In the genomic region with DNA sequence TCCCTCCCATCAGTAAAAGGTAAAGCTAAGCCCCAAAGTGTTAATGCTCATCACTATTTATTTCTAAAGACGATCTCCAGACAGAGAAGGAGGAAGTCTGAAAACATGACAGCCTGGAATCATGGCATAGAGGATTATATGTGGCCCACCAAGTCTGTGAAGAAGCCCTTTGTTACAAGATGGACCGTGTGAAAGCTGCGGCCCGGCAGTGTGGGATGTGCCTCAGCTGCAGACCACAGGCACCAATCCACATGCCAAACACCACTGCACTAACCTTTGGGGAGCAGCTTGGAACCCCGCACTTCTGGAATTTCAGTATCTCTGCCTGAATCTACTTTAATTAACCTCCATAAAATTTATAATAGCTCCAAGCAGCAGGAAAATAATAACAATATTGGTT, we compare ENCODE assay signal across 1 cellular context.
TF ChIP-seq lines count a peak whose summit lies in the region.

No MANE protein-coding gene starts in this region.

TF ChIP-seq in HCT116, 20 proteins besides CTCF, POLR2A, EP300 and RAD21:
- TF ChIP-seq, protein P1, sequence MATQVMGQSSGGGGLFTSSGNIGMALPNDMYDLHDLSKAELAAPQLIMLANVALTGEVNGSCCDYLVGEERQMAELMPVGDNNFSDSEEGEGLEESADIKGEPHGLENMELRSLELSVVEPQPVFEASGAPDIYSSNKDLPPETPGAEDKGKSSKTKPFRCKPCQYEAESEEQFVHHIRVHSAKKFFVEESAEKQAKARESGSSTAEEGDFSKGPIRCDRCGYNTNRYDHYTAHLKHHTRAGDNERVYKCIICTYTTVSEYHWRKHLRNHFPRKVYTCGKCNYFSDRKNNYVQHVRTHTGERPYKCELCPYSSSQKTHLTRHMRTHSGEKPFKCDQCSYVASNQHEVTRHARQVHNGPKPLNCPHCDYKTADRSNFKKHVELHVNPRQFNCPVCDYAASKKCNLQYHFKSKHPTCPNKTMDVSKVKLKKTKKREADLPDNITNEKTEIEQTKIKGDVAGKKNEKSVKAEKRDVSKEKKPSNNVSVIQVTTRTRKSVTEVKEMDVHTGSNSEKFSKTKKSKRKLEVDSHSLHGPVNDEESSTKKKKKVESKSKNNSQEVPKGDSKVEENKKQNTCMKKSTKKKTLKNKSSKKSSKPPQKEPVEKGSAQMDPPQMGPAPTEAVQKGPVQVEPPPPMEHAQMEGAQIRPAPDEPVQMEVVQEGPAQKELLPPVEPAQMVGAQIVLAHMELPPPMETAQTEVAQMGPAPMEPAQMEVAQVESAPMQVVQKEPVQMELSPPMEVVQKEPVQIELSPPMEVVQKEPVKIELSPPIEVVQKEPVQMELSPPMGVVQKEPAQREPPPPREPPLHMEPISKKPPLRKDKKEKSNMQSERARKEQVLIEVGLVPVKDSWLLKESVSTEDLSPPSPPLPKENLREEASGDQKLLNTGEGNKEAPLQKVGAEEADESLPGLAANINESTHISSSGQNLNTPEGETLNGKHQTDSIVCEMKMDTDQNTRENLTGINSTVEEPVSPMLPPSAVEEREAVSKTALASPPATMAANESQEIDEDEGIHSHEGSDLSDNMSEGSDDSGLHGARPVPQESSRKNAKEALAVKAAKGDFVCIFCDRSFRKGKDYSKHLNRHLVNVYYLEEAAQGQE (IDR thresholded peaks at IDR 0.05; ENCODE audit: low read depth), result no peak
